Comparison of ENCODE assay signal across 1 cellular context in the genomic region with DNA sequence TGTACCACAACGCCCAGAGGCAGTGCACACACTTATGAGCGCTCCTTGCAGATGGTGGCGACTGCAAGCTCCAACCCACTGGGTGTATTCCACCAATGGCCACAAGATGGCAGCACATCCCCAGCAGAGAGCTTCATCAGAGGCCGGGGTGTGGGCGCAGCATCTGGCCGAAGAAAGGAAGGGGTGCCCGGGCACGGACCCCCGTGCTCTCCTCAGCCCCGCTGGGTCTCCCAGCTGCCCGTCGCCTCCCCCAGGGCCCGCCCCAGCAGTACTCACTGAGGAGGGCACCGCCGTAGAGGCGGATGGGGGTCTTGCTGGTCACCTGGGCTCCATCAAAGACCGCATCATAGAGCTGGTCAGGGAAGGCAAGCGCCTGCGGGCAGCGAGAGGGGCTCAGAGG.
A peak's percentile ranks its signal among the peaks of the same experiment; 100 is the strongest.
TF ChIP-seq lines count a peak whose summit lies in the region.

No MANE protein-coding gene starts in this region.

TF ChIP-seq in H1, 55 proteins besides CTCF, POLR2A, EP300 and RAD21 (continued from another document):
- TF ChIP-seq SP1 (IDR thresholded peaks at IDR 0.05; ENCODE audit: low read depth, low read length) (no peak), KDM4A (IDR thresholded peaks at IDR 0.05; ENCODE audit: low read depth, low read length, severe bottlenecking) (no peak), YY1 (IDR thresholded peaks at IDR 0.05; ENCODE audit: low read depth, low read length) (peak; percentile 70; the same call in 1 of the 2 replicates), TBP (IDR thresholded peaks at IDR 0.05; ENCODE audit: low read depth, low read length) (peak; percentile 18; the same call in 1 of the 2 replicates), SRF (IDR thresholded peaks at IDR 0.05; ENCODE audit: low read depth, low read length) (no peak), TCF12 (IDR thresholded peaks at IDR 0.05; ENCODE audit: low read depth, low read length) (0 out of 2 replicates have a peak, but pooled peaks have one; percentile 18), JUND (IDR thresholded peaks at IDR 0.05; ENCODE audit: low read length) (peak; percentile 42; the same call in 1 of the 2 replicates), GABPA (IDR thresholded peaks at IDR 0.05; ENCODE audit: borderline replicate concordance, insufficient read depth, low read length) (peak; percentile 54; the same call in 1 of the 2 replicates)
- TF ChIP-seq, protein P1, sequence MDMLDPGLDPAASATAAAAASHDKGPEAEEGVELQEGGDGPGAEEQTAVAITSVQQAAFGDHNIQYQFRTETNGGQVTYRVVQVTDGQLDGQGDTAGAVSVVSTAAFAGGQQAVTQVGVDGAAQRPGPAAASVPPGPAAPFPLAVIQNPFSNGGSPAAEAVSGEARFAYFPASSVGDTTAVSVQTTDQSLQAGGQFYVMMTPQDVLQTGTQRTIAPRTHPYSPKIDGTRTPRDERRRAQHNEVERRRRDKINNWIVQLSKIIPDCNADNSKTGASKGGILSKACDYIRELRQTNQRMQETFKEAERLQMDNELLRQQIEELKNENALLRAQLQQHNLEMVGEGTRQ (IDR thresholded peaks at IDR 0.05; ENCODE audit: low read length): no peak
